Comparison of ENCODE assay signal across 1 cellular context in genomic region chr10:22623624-22624263, GRCh38.
A peak's percentile ranks its signal among the peaks of the same experiment; 100 is the strongest.
TF ChIP-seq lines count a peak whose summit lies in the region.

No MANE protein-coding gene starts in this region.

TF ChIP-seq in HepG2, 621 proteins besides CTCF, POLR2A, EP300 and RAD21 (continued from another document):
- peak; percentile 28; the same call in 1 of the 2 replicates for TF ChIP-seq MAX (IDR thresholded peaks at IDR 0.05)
- no peak for TF ChIP-seq ZNF558 (CRISPR knock-in tag; IDR thresholded peaks at IDR 0.05; ENCODE audit: borderline replicate concordance)
